2 cellular contexts compared by ENCODE assay signal in the genomic region with DNA sequence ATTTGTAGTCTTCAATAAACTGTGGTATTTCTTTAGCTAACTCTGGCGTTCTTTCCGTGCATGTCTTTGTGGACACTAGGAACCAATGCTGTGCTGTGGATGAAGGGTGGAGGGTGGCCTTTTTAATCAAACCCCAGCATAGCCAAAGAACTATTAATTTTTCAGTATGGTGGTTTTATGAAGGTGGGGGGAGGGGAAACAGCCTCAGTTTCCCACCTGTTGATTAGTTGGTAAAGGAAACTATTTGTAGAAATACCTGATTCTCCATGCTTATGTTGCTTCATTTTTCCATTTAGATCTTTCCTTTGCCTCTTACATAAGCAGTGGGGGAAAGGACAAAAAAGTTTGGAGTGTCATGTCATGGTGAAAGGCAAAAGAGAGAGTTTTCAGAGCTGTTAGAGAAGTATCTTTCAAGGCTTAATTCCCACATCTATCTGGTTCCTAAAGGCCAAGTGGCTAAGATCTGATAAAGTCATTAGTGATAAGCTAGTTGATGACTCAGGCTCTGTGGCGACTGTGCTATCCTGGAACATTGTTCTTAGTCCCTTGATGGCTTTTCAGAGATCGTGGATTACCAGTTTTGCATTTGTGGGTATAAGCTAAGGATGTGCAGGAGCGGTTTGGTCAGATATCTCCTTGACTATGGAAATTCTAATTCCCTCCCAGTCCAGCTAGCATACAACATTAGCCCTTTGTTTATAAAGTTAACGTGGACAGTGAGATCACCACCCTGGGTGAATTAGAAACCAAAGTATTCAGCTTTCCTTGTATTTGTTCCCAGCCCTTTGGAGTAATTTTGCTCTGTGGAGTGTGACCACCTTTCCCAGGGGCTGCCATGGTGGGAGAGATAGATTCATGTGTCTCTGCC.
TF ChIP-seq lines count a peak whose summit lies in the region.

No MANE protein-coding gene starts in this region.

TF ChIP-seq in GM23338, 12 proteins besides CTCF, POLR2A, EP300 and RAD21 (continues in another document):
- TF ChIP-seq NANOG (IDR thresholded peaks at IDR 0.05; ENCODE audit: borderline replicate concordance) (no peak), ZNF114 (CRISPR knock-in tag; IDR thresholded peaks at IDR 0.05) (no peak), EZH2phosphoT487 (IDR thresholded peaks at IDR 0.05; ENCODE audit: unreplicated experiment) (no peak), STAT1 (IDR thresholded peaks at IDR 0.05; ENCODE audit: unreplicated experiment) (no peak), JUNB (IDR thresholded peaks at IDR 0.05; ENCODE audit: unreplicated experiment) (no peak)
- TF ChIP-seq, protein P1, sequence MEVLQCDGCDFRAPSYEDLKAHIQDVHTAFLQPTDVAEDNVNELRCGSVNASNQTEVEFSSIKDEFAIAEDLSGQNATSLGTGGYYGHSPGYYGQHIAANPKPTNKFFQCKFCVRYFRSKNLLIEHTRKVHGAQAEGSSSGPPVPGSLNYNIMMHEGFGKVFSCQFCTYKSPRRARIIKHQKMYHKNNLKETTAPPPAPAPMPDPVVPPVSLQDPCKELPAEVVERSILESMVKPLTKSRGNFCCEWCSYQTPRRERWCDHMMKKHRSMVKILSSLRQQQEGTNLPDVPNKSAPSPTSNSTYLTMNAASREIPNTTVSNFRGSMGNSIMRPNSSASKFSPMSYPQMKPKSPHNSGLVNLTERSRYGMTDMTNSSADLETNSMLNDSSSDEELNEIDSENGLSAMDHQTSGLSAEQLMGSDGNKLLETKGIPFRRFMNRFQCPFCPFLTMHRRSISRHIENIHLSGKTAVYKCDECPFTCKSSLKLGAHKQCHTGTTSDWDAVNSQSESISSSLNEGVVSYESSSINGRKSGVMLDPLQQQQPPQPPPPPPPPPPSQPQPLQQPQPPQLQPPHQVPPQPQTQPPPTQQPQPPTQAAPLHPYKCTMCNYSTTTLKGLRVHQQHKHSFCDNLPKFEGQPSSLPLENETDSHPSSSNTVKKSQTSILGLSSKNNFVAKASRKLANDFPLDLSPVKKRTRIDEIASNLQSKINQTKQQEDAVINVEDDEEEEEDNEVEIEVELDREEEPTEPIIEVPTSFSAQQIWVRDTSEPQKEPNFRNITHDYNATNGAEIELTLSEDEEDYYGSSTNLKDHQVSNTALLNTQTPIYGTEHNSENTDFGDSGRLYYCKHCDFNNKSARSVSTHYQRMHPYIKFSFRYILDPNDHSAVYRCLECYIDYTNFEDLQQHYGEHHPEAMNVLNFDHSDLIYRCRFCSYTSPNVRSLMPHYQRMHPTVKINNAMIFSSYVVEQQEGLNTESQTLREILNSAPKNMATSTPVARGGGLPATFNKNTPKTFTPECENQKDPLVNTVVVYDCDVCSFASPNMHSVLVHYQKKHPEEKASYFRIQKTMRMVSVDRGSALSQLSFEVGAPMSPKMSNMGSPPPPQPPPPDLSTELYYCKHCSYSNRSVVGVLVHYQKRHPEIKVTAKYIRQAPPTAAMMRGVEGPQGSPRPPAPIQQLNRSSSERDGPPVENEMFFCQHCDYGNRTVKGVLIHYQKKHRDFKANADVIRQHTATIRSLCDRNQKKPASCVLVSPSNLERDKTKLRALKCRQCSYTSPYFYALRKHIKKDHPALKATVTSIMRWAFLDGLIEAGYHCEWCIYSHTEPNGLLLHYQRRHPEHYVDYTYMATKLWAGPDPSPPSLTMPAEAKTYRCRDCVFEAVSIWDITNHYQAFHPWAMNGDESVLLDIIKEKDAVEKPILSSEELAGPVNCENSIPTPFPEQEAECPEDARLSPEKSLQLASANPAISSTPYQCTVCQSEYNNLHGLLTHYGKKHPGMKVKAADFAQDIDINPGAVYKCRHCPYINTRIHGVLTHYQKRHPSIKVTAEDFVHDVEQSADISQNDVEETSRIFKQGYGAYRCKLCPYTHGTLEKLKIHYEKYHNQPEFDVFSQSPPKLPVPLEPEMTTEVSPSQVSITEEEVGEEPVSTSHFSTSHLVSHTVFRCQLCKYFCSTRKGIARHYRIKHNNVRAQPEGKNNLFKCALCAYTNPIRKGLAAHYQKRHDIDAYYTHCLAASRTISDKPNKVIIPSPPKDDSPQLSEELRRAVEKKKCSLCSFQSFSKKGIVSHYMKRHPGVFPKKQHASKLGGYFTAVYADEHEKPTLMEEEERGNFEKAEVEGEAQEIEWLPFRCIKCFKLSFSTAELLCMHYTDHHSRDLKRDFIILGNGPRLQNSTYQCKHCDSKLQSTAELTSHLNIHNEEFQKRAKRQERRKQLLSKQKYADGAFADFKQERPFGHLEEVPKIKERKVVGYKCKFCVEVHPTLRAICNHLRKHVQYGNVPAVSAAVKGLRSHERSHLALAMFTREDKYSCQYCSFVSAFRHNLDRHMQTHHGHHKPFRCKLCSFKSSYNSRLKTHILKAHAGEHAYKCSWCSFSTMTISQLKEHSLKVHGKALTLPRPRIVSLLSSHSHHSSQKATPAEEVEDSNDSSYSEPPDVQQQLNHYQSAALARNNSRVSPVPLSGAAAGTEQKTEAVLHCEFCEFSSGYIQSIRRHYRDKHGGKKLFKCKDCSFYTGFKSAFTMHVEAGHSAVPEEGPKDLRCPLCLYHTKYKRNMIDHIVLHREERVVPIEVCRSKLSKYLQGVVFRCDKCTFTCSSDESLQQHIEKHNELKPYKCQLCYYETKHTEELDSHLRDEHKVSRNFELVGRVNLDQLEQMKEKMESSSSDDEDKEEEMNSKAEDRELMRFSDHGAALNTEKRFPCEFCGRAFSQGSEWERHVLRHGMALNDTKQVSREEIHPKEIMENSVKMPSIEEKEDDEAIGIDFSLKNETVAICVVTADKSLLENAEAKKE (CRISPR knock-in tag; IDR thresholded peaks at IDR 0.05), result no peak
- TF ChIP-seq, protein P2, sequence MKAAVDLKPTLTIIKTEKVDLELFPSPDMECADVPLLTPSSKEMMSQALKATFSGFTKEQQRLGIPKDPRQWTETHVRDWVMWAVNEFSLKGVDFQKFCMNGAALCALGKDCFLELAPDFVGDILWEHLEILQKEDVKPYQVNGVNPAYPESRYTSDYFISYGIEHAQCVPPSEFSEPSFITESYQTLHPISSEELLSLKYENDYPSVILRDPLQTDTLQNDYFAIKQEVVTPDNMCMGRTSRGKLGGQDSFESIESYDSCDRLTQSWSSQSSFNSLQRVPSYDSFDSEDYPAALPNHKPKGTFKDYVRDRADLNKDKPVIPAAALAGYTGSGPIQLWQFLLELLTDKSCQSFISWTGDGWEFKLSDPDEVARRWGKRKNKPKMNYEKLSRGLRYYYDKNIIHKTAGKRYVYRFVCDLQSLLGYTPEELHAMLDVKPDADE (IDR thresholded peaks at IDR 0.05), result no peak

TF ChIP-seq in SK-N-SH treated with all-trans-retinoic acid at 6 μM for 48 hours, 23 proteins besides CTCF, POLR2A, EP300 and RAD21:
- TF ChIP-seq, protein P3, sequence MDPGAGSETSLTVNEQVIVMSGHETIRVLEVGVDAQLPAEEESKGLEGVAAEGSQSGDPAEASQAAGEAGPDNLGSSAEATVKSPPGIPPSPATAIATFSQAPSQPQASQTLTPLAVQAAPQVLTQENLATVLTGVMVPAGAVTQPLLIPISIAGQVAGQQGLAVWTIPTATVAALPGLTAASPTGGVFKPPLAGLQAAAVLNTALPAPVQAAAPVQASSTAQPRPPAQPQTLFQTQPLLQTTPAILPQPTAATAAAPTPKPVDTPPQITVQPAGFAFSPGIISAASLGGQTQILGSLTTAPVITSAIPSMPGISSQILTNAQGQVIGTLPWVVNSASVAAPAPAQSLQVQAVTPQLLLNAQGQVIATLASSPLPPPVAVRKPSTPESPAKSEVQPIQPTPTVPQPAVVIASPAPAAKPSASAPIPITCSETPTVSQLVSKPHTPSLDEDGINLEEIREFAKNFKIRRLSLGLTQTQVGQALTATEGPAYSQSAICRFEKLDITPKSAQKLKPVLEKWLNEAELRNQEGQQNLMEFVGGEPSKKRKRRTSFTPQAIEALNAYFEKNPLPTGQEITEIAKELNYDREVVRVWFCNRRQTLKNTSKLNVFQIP (CRISPR knock-in tag; IDR thresholded peaks at IDR 0.05; ENCODE audit: borderline replicate concordance, low read depth), result no peak
- TF ChIP-seq, protein P4, sequence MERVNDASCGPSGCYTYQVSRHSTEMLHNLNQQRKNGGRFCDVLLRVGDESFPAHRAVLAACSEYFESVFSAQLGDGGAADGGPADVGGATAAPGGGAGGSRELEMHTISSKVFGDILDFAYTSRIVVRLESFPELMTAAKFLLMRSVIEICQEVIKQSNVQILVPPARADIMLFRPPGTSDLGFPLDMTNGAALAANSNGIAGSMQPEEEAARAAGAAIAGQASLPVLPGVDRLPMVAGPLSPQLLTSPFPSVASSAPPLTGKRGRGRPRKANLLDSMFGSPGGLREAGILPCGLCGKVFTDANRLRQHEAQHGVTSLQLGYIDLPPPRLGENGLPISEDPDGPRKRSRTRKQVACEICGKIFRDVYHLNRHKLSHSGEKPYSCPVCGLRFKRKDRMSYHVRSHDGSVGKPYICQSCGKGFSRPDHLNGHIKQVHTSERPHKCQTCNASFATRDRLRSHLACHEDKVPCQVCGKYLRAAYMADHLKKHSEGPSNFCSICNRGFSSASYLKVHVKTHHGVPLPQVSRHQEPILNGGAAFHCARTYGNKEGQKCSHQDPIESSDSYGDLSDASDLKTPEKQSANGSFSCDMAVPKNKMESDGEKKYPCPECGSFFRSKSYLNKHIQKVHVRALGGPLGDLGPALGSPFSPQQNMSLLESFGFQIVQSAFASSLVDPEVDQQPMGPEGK (CRISPR knock-in tag; IDR thresholded peaks at IDR 0.05; ENCODE audit: borderline replicate concordance), result no peak
TF ChIP-seq in SK-N-SH treated with all-trans-retinoic acid at 6 μM for 48 hours: peak in this region for 0.
